27 cellular contexts compared by ENCODE assay signal in the genomic region with DNA sequence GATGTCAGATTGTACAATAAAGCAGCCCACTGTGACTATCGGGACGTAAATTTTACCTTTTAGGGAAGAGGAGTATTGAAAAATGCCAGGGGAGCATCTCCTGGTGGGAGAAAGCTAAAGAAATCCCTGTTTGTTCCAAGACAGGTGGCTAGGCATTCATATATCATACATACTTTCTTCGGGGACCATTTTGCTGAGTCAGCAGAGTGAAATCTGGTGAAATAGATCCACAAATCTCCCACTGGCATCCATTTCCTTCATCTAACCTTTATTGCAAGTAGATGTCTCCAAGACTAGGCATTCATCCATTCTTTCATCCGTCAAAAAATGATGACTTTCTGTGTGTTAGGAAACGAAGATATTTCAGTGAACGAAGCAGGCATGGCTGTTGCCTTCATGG.
"Had no signal": no experiment of that assay in that cellular context is flagged by ENCODE, and none has a peak within 500 bp of the region (broad histone marks: within the 10 kb centered on the region; RNA-seq: fewer than 3 reads in every experiment).

No MANE protein-coding gene starts in this region.

- H3K36me3 ChIP-seq: gastrocnemius medialis, heart left ventricle, left lung, neural progenitor cell, suprapubic skin, transverse colon had no signal

- H3K36me3 Mint-ChIP-seq: naive thymus-derived CD4-positive, alpha-beta T cell; neural progenitor cell had no signal

- H3K27ac Mint-ChIP-seq: naive thymus-derived CD4-positive, alpha-beta T cell; nephron; neural progenitor cell; progenitor cell of endocrine pancreas; stimulated activated naive CD8-positive, alpha-beta T cell treated with anti-CD3 and anti-CD28 coated beads, Interleukin-15, amount 100 ng/mL, for 72 hours had no signal

- FAIRE-seq: colon, islet of Langerhans had no signal

- H3K9me3 ChIP-seq: gastrocnemius medialis, heart left ventricle, left lung, suprapubic skin, transverse colon had no signal

- H2AFZ ChIP-seq: hepatocyte, neural progenitor cell, parathyroid adenoma had no signal

- H3K79me2 ChIP-seq: hepatocyte, parathyroid adenoma had no signal

- H3K4me1 Mint-ChIP-seq: naive thymus-derived CD4-positive, alpha-beta T cell; stimulated activated naive CD8-positive, alpha-beta T cell treated with anti-CD3 and anti-CD28 coated beads, Interleukin-15, amount 100 ng/mL, for 72 hours had no signal

- H3K27ac ChIP-seq: dorsolateral prefrontal cortex, gastrocnemius medialis, heart left ventricle, left lung, neural progenitor cell, parathyroid adenoma, suprapubic skin, transverse colon had no signal

- H3K9me3 Mint-ChIP-seq: nephron, neural progenitor cell had no signal

- H3K4me3 Mint-ChIP-seq: naive thymus-derived CD4-positive, alpha-beta T cell; nephron; neural progenitor cell; stimulated activated naive CD8-positive, alpha-beta T cell treated with anti-CD3 and anti-CD28 coated beads, Interleukin-15, amount 100 ng/mL, for 72 hours had no signal

- H3K27me3 Mint-ChIP-seq: progenitor cell of endocrine pancreas; stimulated activated naive CD8-positive, alpha-beta T cell treated with anti-CD3 and anti-CD28 coated beads, Interleukin-15, amount 100 ng/mL, for 72 hours had no signal

- H3K4me1 ChIP-seq: gastrocnemius medialis, left lung, neural progenitor cell, parathyroid adenoma, suprapubic skin, transverse colon had no signal

- H3K27me3 ChIP-seq: gastrocnemius medialis, heart left ventricle, hepatocyte, left lung, neural progenitor cell, suprapubic skin, transverse colon had no signal

- H3K9ac ChIP-seq: neural progenitor cell, parathyroid adenoma had no signal

- H3K4me3 ChIP-seq: dorsolateral prefrontal cortex, gastrocnemius medialis, heart left ventricle, hepatocyte, left lung, neural progenitor cell, smooth muscle cell, suprapubic skin, transverse colon had no signal

- H3K4me2 ChIP-seq: hepatocyte, neural progenitor cell, smooth muscle cell had no signal

- ATAC-seq: gastrocnemius medialis; heart left ventricle; left cardiac atrium; left lung; naive thymus-derived CD4-positive, alpha-beta T cell; sciatic nerve; stimulated activated naive CD8-positive, alpha-beta T cell treated with anti-CD3 and anti-CD28 coated beads, Interleukin-15, amount 100 ng/mL, for 72 hours had no signal

- DNase-seq: dorsolateral prefrontal cortex; effector CD4-positive, alpha-beta T cell; foreskin fibroblast; gastrocnemius medialis; heart left ventricle; left cardiac atrium; left lung; mesendoderm; midbrain; naive thymus-derived CD4-positive, alpha-beta T cell; stimulated activated CD4-positive, alpha-beta T cell treated with anti-CD3 and anti-CD28 coated beads, Interleukin-12 subunit alpha, Interleukin-12 subunit beta, amount 100 ng/mL, for 4 hours; stimulated activated CD4-positive, alpha-beta T cell treated with anti-CD3 and anti-CD28 coated beads, Interleukin-1b, Interleukin-23, amount 100 ng/mL, for 48 hours; stimulated activated CD4-positive, alpha-beta T cell treated with anti-CD3 and anti-CD28 coated beads, Interleukin-4, amount 100 ng/mL, for 1 hour; stimulated activated CD8-positive, alpha-beta memory T cell treated with anti-CD3 and anti-CD28 coated beads, Interleukin-4, amount 100 ng/mL, for 48 hours; stimulated activated naive CD4-positive, alpha-beta T cell; stimulated activated naive CD8-positive, alpha-beta T cell treated with anti-CD3 and anti-CD28 coated beads, Interleukin-15, amount 100 ng/mL, for 72 hours; transverse colon had no signal
